11 cellular contexts compared by ENCODE assay signal in genomic region chr3:138513073-138513843, GRCh38.
DNase-seq lines count a peak whose midpoint lies in the region; ATAC-seq and TF ChIP-seq lines count a peak whose summit lies in the region.
"Had no signal": no experiment of that assay in that cellular context is flagged by ENCODE, and none has a peak within 500 bp of the region (broad histone marks: within the 10 kb centered on the region; RNA-seq: fewer than 3 reads in every experiment).

No MANE protein-coding gene starts in this region.

- DNase-seq in WTC11 (ENCODE audit: low spot score) (no peak), SKM-1 treated with dmso at 0.1 percent for 144 hours (lab: John Stamatoyannopoulos, UW; ENCODE audit: unreplicated experiment) (no peak), colonic mucosa (no peak), brain microvascular endothelial cell (no peak)
- DNase-seq in stimulated activated CD4-positive, alpha-beta T cell treated with anti-CD3 and anti-CD28 coated beads, Interleukin-2, amount 100 ng/mL, for 24 hours = no peak
- DNase-seq: CD8-positive, alpha-beta memory T cell; midbrain had no signal

- no peak for TF ChIP-seq POLR2A in GM18505 (IDR thresholded peaks at IDR 0.05; ENCODE audit: borderline replicate concordance, extremely low read depth, insufficient read depth, insufficient read length)

- no peak overlapping the region for H3K4me3 ChIP-seq in colonic mucosa
- H3K4me3 ChIP-seq in brain microvascular endothelial cell (ENCODE audit: low read depth, low read length) = no peak overlapping the region

- ATAC-seq in GM18505 (IDR thresholded peaks at IDR 0.05; ENCODE audit: unreplicated experiment) = peak; percentile 59
- peak; percentile 83 for ATAC-seq in GM19043 (IDR thresholded peaks at IDR 0.05; ENCODE audit: low read depth, unreplicated experiment)
- peak; percentile 70 for ATAC-seq in HG02798 (IDR thresholded peaks at IDR 0.05; ENCODE audit: poor library complexity, unreplicated experiment)
- ATAC-seq in WTC11 = peak; percentile 36; the same call in 1 of the 2 replicates

- H3K27me3 Mint-ChIP-seq in WTC11 (ENCODE audit: low read depth) = no peaks in the 10 kb centered on the region
- H3K27me3 Mint-ChIP-seq: brain had no signal

- CTCF ChIA-PET in WTC11 (lab: Charles Lee) = interaction anchor here (0.7 to 2.5 kb wide), 3 partner anchors 34 to 816 kb away, joined by 3 to 10 read pairs (median 9); no protein-coding TSS in a partner anchor

- H3K36me3 ChIP-seq in colonic mucosa (peaks cover 2% of the 10 kb centered on the region), brain microvascular endothelial cell (replicated peaks) (peaks cover 2% of the 10 kb centered on the region)

- peaks cover 10% of the 10 kb centered on the region for H3K4me1 Mint-ChIP-seq in WTC11

- no peak overlapping the region for H3K27ac ChIP-seq in colonic mucosa
- no peak overlapping the region for H3K27ac ChIP-seq in brain microvascular endothelial cell

- in situ Hi-C loops in brain microvascular endothelial cell (cut with HindIII; ENCODE audit: low pct_ligation_motif_present, low sequenced_read_pairs) = no loop called here

- no peaks in the 10 kb centered on the region for H3K27me3 ChIP-seq in colonic mucosa
- H3K27me3 ChIP-seq in brain microvascular endothelial cell (replicated peaks) = no peaks in the 10 kb centered on the region

- intact Hi-C loops in colonic mucosa (cut with DNase I) = no loop called here

- H3K27ac Mint-ChIP-seq in WTC11 = no peak overlapping the region

- no peak overlapping the region for H3K9ac ChIP-seq in colonic mucosa (ENCODE audit: low read depth in 2 of 2, low read length in 2 of 2)

- H3K9me3 Mint-ChIP-seq in WTC11 = peaks cover 16% of the 10 kb centered on the region

- H3K4me1 ChIP-seq in colonic mucosa = no peaks in the 10 kb centered on the region

- TF ChIP-seq CTCF in WTC11 (IDR thresholded peaks at IDR 0.05) (no peak), colonic mucosa (IDR thresholded peaks at IDR 0.05) (no peak), brain microvascular endothelial cell (IDR thresholded peaks at IDR 0.05; ENCODE audit: low read depth, low read length, missing control alignments) (no peak)

- H3K4me3 Mint-ChIP-seq in WTC11 = no peak overlapping the region
- H3K4me3 Mint-ChIP-seq: brain; CD8-positive, alpha-beta memory T cell had no signal

- peaks cover 26% of the 10 kb centered on the region for H3K36me3 Mint-ChIP-seq in WTC11

- POLR2A ChIA-PET in WTC11 (lab: Charles Lee) = interaction anchor here (0.6 kb wide), 1 partner anchor 455 kb away, joined by 7 read pairs; no protein-coding TSS in a partner anchor

- H3K9me3 ChIP-seq in colonic mucosa = no peaks in the 10 kb centered on the region

TF ChIP-seq in WTC11, 78 proteins besides CTCF, POLR2A, EP300 and RAD21:
- no peak for TF ChIP-seq AR (CRISPR knock-in tag; IDR thresholded peaks at IDR 0.05)
- TF ChIP-seq TCF7 (CRISPR knock-in tag; IDR thresholded peaks at IDR 0.05; ENCODE audit: low read depth) = no peak
- no peak for TF ChIP-seq PREB (CRISPR knock-in tag; IDR thresholded peaks at IDR 0.05; ENCODE audit: borderline replicate concordance)
- TF ChIP-seq MAX (CRISPR knock-in tag; IDR thresholded peaks at IDR 0.05) = no peak
- TF ChIP-seq ZNF671 (CRISPR knock-in tag; IDR thresholded peaks at IDR 0.05) = no peak
- TF ChIP-seq STAT6 (CRISPR knock-in tag; conservative IDR thresholded peaks at IDR 0.05; ENCODE audit: low read depth) = no peak
- TF ChIP-seq E2F4 (CRISPR knock-in tag; IDR thresholded peaks at IDR 0.05; ENCODE audit: borderline replicate concordance, low read depth) = no peak
- no peak for TF ChIP-seq USF2 (CRISPR knock-in tag; IDR thresholded peaks at IDR 0.05)
- no peak for TF ChIP-seq ERG (CRISPR knock-in tag; IDR thresholded peaks at IDR 0.05)
